1 cellular context compared by ENCODE assay signal in genomic region chr16:87661561-87661960, GRCh38.
TF ChIP-seq lines count a peak whose summit lies in the region.

No MANE protein-coding gene starts in this region.

TF ChIP-seq in HepG2, 621 proteins besides CTCF, POLR2A, EP300 and RAD21 (continued from another document and continues in another):
- TF ChIP-seq SKI (IDR thresholded peaks at IDR 0.05; ENCODE audit: partially characterized antibody), result no peak
- TF ChIP-seq ELF4 (CRISPR knock-in tag; IDR thresholded peaks at IDR 0.05; ENCODE audit: borderline replicate concordance), result no peak
- no peak for TF ChIP-seq ZNF460 (CRISPR knock-in tag; IDR thresholded peaks at IDR 0.05; ENCODE audit: borderline replicate concordance)
- no peak for TF ChIP-seq GLI4 (CRISPR knock-in tag; IDR thresholded peaks at IDR 0.05; ENCODE audit: borderline replicate concordance)
- no peak for TF ChIP-seq ELF1 (CRISPR knock-in tag; IDR thresholded peaks at IDR 0.05)
- 0 out of 2 replicates have a peak, but pooled peaks have one; percentile 25 for TF ChIP-seq KAT8 (CRISPR knock-in tag; IDR thresholded peaks at IDR 0.05)
- TF ChIP-seq CEBPZ (IDR thresholded peaks at IDR 0.05; ENCODE audit: low read length), result no peak
- 0 out of 2 replicates have a peak, but pooled peaks have one; percentile 21 for TF ChIP-seq RXRB (CRISPR knock-in tag; IDR thresholded peaks at IDR 0.05; ENCODE audit: borderline replicate concordance)
- no peak for TF ChIP-seq ZNF496 (CRISPR knock-in tag; IDR thresholded peaks at IDR 0.05; ENCODE audit: insufficient replicate concordance)
- TF ChIP-seq ZNF564 (CRISPR knock-in tag; IDR thresholded peaks at IDR 0.05), result no peak
- TF ChIP-seq ZNF616 (CRISPR knock-in tag; IDR thresholded peaks at IDR 0.05; ENCODE audit: low read depth), result no peak
- TF ChIP-seq BCL3 (CRISPR knock-in tag; IDR thresholded peaks at IDR 0.05), result no peak
- peak; percentile 88 for TF ChIP-seq ZNF780A (CRISPR knock-in tag; IDR thresholded peaks at IDR 0.05)
- no peak for TF ChIP-seq CHCHD3 (CRISPR knock-in tag; IDR thresholded peaks at IDR 0.05)
- no peak for TF ChIP-seq SNAPC4 (CRISPR knock-in tag; IDR thresholded peaks at IDR 0.05)
- peak; percentile 55; the same call in 1 of the 2 replicates for TF ChIP-seq ZNF263 (CRISPR knock-in tag; IDR thresholded peaks at IDR 0.05)
- TF ChIP-seq NCOA1 (CRISPR knock-in tag; IDR thresholded peaks at IDR 0.05), result no peak
- no peak for TF ChIP-seq BCLAF1 (IDR thresholded peaks at IDR 0.05)
- 0 out of 2 replicates have a peak, but pooled peaks have one; percentile 41 for TF ChIP-seq HMG20B (CRISPR knock-in tag; conservative IDR thresholded peaks at IDR 0.05)
- TF ChIP-seq AKAP8 (CRISPR knock-in tag; IDR thresholded peaks at IDR 0.05), result no peak
- TF ChIP-seq KLF9 (CRISPR knock-in tag; IDR thresholded peaks at IDR 0.05; ENCODE audit: low read depth), result no peak
- no peak for TF ChIP-seq ZNF317 (CRISPR knock-in tag; IDR thresholded peaks at IDR 0.05)
- peak; percentile 62; the same call in 1 of the 2 replicates for TF ChIP-seq BORCS8-MEF2B (CRISPR knock-in tag; IDR thresholded peaks at IDR 0.05)
- peak; percentile 55; the same call in 1 of the 2 replicates for TF ChIP-seq FOXK1 (CRISPR knock-in tag; IDR thresholded peaks at IDR 0.05; ENCODE audit: borderline replicate concordance, low read depth)
- TF ChIP-seq ZNF280B (CRISPR knock-in tag; IDR thresholded peaks at IDR 0.05; ENCODE audit: borderline replicate concordance), result 0 out of 2 replicates have a peak, but pooled peaks have one; percentile 16
- TF ChIP-seq POGZ (CRISPR knock-in tag; IDR thresholded peaks at IDR 0.05), result no peak
- TF ChIP-seq ZBTB20 (CRISPR knock-in tag; IDR thresholded peaks at IDR 0.05; ENCODE audit: borderline replicate concordance, low read depth), result peak; percentile 37; the same call in 1 of the 2 replicates
- TF ChIP-seq ZNF280D (CRISPR knock-in tag; IDR thresholded peaks at IDR 0.05), result no peak
- TF ChIP-seq THYN1 (CRISPR knock-in tag; IDR thresholded peaks at IDR 0.05; ENCODE audit: borderline replicate concordance, low read depth), result no peak
- no peak; the same call in 1 of the 2 replicates for TF ChIP-seq JUNB (CRISPR knock-in tag; IDR thresholded peaks at IDR 0.05; ENCODE audit: borderline replicate concordance)
- TF ChIP-seq ZMYM2 (CRISPR knock-in tag; IDR thresholded peaks at IDR 0.05), result no peak
- TF ChIP-seq ZNF503 (CRISPR knock-in tag; IDR thresholded peaks at IDR 0.05), result peak; percentile 41; the same call in 1 of the 2 replicates
- TF ChIP-seq MLLT10 (CRISPR knock-in tag; IDR thresholded peaks at IDR 0.05), result no peak
- TF ChIP-seq MIXL1 (CRISPR knock-in tag; IDR thresholded peaks at IDR 0.05), result peak; percentile 68; the same call in 1 of the 2 replicates
- TF ChIP-seq ZMAT5 (CRISPR knock-in tag; IDR thresholded peaks at IDR 0.05; ENCODE audit: borderline replicate concordance, low read depth), result no peak
- no peak; the same call in 1 of the 2 replicates for TF ChIP-seq ZNF782 (CRISPR knock-in tag; IDR thresholded peaks at IDR 0.05; ENCODE audit: borderline replicate concordance)
- no peak for TF ChIP-seq ZBTB7B (CRISPR knock-in tag; IDR thresholded peaks at IDR 0.05)
- no peak for TF ChIP-seq NFATC3 (CRISPR knock-in tag; IDR thresholded peaks at IDR 0.05)
- no peak for TF ChIP-seq SCMH1 (CRISPR knock-in tag; IDR thresholded peaks at IDR 0.05; ENCODE audit: borderline replicate concordance)
- no peak; the same call in 1 of the 2 replicates for TF ChIP-seq FOSL1 (CRISPR knock-in tag; IDR thresholded peaks at IDR 0.05; ENCODE audit: borderline replicate concordance)
- no peak for TF ChIP-seq NCOA5 (CRISPR knock-in tag; IDR thresholded peaks at IDR 0.05)
- peak; percentile 74; the same call in 1 of the 2 replicates for TF ChIP-seq NKX3-1 (CRISPR knock-in tag; IDR thresholded peaks at IDR 0.05)
- no peak for TF ChIP-seq EED (CRISPR knock-in tag; IDR thresholded peaks at IDR 0.05)
- TF ChIP-seq ZFY (CRISPR knock-in tag; IDR thresholded peaks at IDR 0.05), result peak; percentile 28; the same call in 1 of the 2 replicates
- no peak for TF ChIP-seq MBNL3 (CRISPR knock-in tag; conservative IDR thresholded peaks at IDR 0.05)
- no peak for TF ChIP-seq RARG (CRISPR knock-in tag; IDR thresholded peaks at IDR 0.05; ENCODE audit: low read depth)
